In the genomic region with DNA sequence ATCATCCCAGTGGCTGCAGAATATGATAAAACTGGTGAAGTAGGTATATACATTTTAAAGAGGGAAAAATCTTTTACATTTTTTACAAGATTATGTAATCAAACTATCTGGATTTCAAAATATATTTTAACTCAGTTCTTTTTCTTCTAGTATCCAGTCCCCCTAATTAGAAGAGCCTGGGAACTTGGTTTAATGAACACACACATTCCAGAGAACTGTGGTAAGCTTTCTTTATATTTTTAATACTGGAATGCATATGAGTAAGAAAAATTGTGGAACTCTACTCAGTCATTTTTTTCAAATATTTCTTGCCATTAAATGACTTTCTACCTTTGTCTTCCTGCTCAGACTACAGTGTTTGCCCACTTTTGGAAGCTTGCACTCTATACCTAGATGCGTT, we compare ENCODE assay signal across 1 cellular context.
TF ChIP-seq lines count a peak whose summit lies in the region.

No MANE protein-coding gene starts in this region.

TF ChIP-seq in SK-N-SH treated with all-trans-retinoic acid at 6 μM for 48 hours, 23 proteins besides CTCF, POLR2A, EP300 and RAD21 (continued from another document):
- no peak for TF ChIP-seq PPARA (CRISPR knock-in tag; IDR thresholded peaks at IDR 0.05; ENCODE audit: borderline replicate concordance)
